ENCODE assay signal across 29 cellular contexts in the genomic region with DNA sequence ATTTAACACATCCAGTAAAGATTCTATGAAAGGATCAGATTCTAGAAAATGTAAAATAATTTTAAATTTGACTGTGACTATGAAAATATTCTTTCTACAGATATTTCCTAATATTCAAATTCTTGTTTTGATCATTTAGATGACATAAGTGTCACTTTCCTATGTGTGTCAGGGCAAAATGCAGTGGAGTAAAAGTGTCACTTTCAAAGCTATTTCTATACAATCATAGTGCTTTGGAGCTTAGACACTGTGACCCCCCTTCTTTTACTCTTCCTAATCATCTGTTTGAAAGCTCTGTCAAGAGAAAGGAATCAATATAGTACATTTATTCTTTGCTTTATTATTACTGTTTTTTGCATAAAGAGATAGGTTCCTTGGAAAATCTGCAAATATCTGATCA.
"Had no signal": no experiment of that assay in that cellular context is flagged by ENCODE, and none has a peak within 500 bp of the region (broad histone marks: within the 10 kb centered on the region; RNA-seq: fewer than 3 reads in every experiment).

No MANE protein-coding gene starts in this region.

- H3K4me3 ChIP-seq: stomach, suprapubic skin, testis, thoracic aorta, thyroid gland, tibial artery, tibial nerve, transverse colon, upper lobe of left lung, upper lobe of right lung, uterus, vagina had no signal

- H3K9me3 ChIP-seq: suprapubic skin, testis, thoracic aorta, thyroid gland, tibial artery, tibial nerve, transverse colon, upper lobe of left lung, upper lobe of right lung, uterus, vagina had no signal

- H3K4me1 ChIP-seq: stomach, suprapubic skin, testis, thyroid gland, tibial artery, tibial nerve, upper lobe of left lung, upper lobe of right lung, uterus, vagina had no signal

- H3K9me3 Mint-ChIP-seq: stimulated activated effector memory CD8-positive, alpha-beta T cell treated with anti-CD3 and anti-CD28 coated beads, Interleukin-12 subunit alpha, Interleukin-12 subunit beta, amount 100 ng/mL, for 72 hours; stimulated activated naive CD8-positive, alpha-beta T cell treated with anti-CD3 and anti-CD28 coated beads, Interleukin-15, amount 100 ng/mL, for 72 hours; stimulated activated naive CD8-positive, alpha-beta T cell treated with anti-CD3 and anti-CD28 coated beads, Interleukin-15, Interleukin-2, amounts not matched to agents 100 ng/mL and 50 ng/mL, for 24 hours had no signal

- H3K27ac Mint-ChIP-seq: stimulated activated effector memory CD8-positive, alpha-beta T cell treated with anti-CD3 and anti-CD28 coated beads, Interleukin-12 subunit alpha, Interleukin-12 subunit beta, amount 100 ng/mL, for 72 hours; stimulated activated memory B cell treated with anti-CD40 and anti-IgM and Interleukin-4, amounts not matched to agents 10 μg/mL and 1 μg/mL and 100 μg/mL, for 72 hours; stimulated activated naive B cell treated with anti-CD40 and anti-IgM and Interleukin-4, amounts not matched to agents 10 μg/mL and 1 μg/mL and 100 μg/mL, for 72 hours; stimulated activated naive CD8-positive, alpha-beta T cell treated with anti-CD3 and anti-CD28 coated beads, Interleukin-15, Interleukin-2, amounts not matched to agents 100 ng/mL and 50 ng/mL, for 24 hours; type B pancreatic cell had no signal

- DNase-seq: stimulated activated CD4-positive, alpha-beta T cell treated with anti-CD3 and anti-CD28 coated beads, Interleukin-2, amount 100 ng/mL, for 48 hours; stimulated activated CD4-positive, alpha-beta T cell treated with anti-CD3 and anti-CD28 coated beads, Interleukin-4, amount 100 ng/mL, for 1 hour; stimulated activated CD4-positive, alpha-beta T cell treated with anti-CD3 and anti-CD28 coated beads, Interleukin-4, amount 100 ng/mL, for 24 hours; stimulated activated CD4-positive, alpha-beta T cell treated with anti-CD3 and anti-CD28 coated beads, Interleukin-4, amount 100 ng/mL, for 4 hours; stimulated activated CD8-positive, alpha-beta memory T cell treated with anti-CD3 and anti-CD28 coated beads, Interleukin-4, amount 100 ng/mL, for 48 hours; stimulated activated naive B cell treated with anti-CD40 and anti-IgM and Interleukin-4, amounts not matched to agents 10 μg/mL and 1 μg/mL and 100 μg/mL, for 72 hours; stimulated activated naive CD4-positive, alpha-beta T cell; stimulated activated naive CD4-positive, alpha-beta T cell treated with Interleukin-2 at 50 U/mL for 16 hours; stimulated activated naive CD8-positive, alpha-beta T cell treated with anti-CD3 and anti-CD28 coated beads, Interleukin-15, amount 100 ng/mL, for 72 hours; stimulated activated naive CD8-positive, alpha-beta T cell treated with anti-CD3 and anti-CD28 coated beads, Interleukin-15, Interleukin-2, amounts not matched to agents 100 U/mL and 50 U/mL, for 24 hours; stomach; substantia nigra; testis; thyroid gland; tibial artery; transverse colon; trophoblast cell; upper lobe of left lung; upper lobe of right lung; uterus had no signal

- FAIRE-seq: urothelium cell line had no signal

- H3K4me1 Mint-ChIP-seq: stimulated activated effector memory CD8-positive, alpha-beta T cell treated with anti-CD3 and anti-CD28 coated beads, Interleukin-12 subunit alpha, Interleukin-12 subunit beta, amount 100 ng/mL, for 72 hours; stimulated activated memory B cell treated with anti-CD40 and anti-IgM and Interleukin-4, amounts not matched to agents 10 μg/mL and 1 μg/mL and 100 μg/mL, for 72 hours; stimulated activated naive B cell treated with anti-CD40 and anti-IgM and Interleukin-4, amounts not matched to agents 10 μg/mL and 1 μg/mL and 100 μg/mL, for 72 hours; stimulated activated naive CD8-positive, alpha-beta T cell treated with anti-CD3 and anti-CD28 coated beads, Interleukin-15, amount 100 ng/mL, for 72 hours had no signal

- H3K27me3 Mint-ChIP-seq: stimulated activated memory B cell treated with anti-CD40 and anti-IgM and Interleukin-4, amounts not matched to agents 10 μg/mL and 1 μg/mL and 100 μg/mL, for 72 hours; stimulated activated naive B cell treated with anti-CD40 and anti-IgM and Interleukin-4, amounts not matched to agents 10 μg/mL and 1 μg/mL and 100 μg/mL, for 72 hours; type B pancreatic cell had no signal

- H3K36me3 Mint-ChIP-seq: stimulated activated effector memory CD8-positive, alpha-beta T cell treated with anti-CD3 and anti-CD28 coated beads, Interleukin-12 subunit alpha, Interleukin-12 subunit beta, amount 100 ng/mL, for 72 hours; stimulated activated memory B cell treated with anti-CD40 and anti-IgM and Interleukin-4, amounts not matched to agents 10 μg/mL and 1 μg/mL and 100 μg/mL, for 72 hours; stimulated activated naive B cell treated with anti-CD40 and anti-IgM and Interleukin-4, amounts not matched to agents 10 μg/mL and 1 μg/mL and 100 μg/mL, for 72 hours; type B pancreatic cell had no signal

- H3K27me3 ChIP-seq: stomach, suprapubic skin, testis, thyroid gland, tibial artery, tibial nerve, transverse colon, upper lobe of left lung, upper lobe of right lung, uterus, vagina had no signal

- H3K36me3 ChIP-seq: stomach, suprapubic skin, thoracic aorta, thyroid gland, tibial artery, tibial nerve, transverse colon, upper lobe of left lung, upper lobe of right lung, uterus, vagina had no signal

- H3K27ac ChIP-seq: stomach, suprapubic skin, testis, thoracic aorta, thyroid gland, tibial artery, tibial nerve, transverse colon, upper lobe of left lung, upper lobe of right lung, uterus, vagina had no signal

- H3K4me3 Mint-ChIP-seq: stimulated activated effector memory CD8-positive, alpha-beta T cell treated with anti-CD3 and anti-CD28 coated beads, Interleukin-12 subunit alpha, Interleukin-12 subunit beta, amount 100 ng/mL, for 72 hours; stimulated activated memory B cell treated with anti-CD40 and anti-IgM and Interleukin-4, amounts not matched to agents 10 μg/mL and 1 μg/mL and 100 μg/mL, for 72 hours; stimulated activated naive B cell treated with anti-CD40 and anti-IgM and Interleukin-4, amounts not matched to agents 10 μg/mL and 1 μg/mL and 100 μg/mL, for 72 hours; stimulated activated naive CD8-positive, alpha-beta T cell treated with anti-CD3 and anti-CD28 coated beads, Interleukin-15, amount 100 ng/mL, for 72 hours; stimulated activated naive CD8-positive, alpha-beta T cell treated with anti-CD3 and anti-CD28 coated beads, Interleukin-15, Interleukin-2, amounts not matched to agents 100 ng/mL and 50 ng/mL, for 24 hours; type B pancreatic cell had no signal
